Comparison of ENCODE assay signal across 12 cellular contexts in genomic region chr20:50514035-50514337, GRCh38. TPM values are rescaled to one million over a fixed set of nuclear protein-coding genes. Genes with fewer than 3 reads are reported as not detected.
DNase-seq lines count a peak whose midpoint lies in the region; ATAC-seq, FAIRE-seq and TF ChIP-seq lines count a peak whose summit lies in the region.
"Had no signal": no experiment of that assay in that cellular context is flagged by ENCODE, and none has a peak within 500 bp of the region (broad histone marks: within the 10 kb centered on the region; RNA-seq: fewer than 3 reads in every experiment).

No MANE protein-coding gene starts in this region.

- H3K9me3 ChIP-seq in heart right ventricle: no peaks in the 10 kb centered on the region
- H3K9me3 ChIP-seq in astrocyte (ENCODE audit: insufficient read depth, low read depth, low read length): no peaks in the 10 kb centered on the region
- no peaks in the 10 kb centered on the region for H3K9me3 ChIP-seq in mucosa of rectum (ENCODE audit: control insufficient read depth in 2 of 2, low read length in 2 of 2)
- no peaks in the 10 kb centered on the region for H3K9me3 ChIP-seq in upper lobe of right lung

- ATAC-seq in heart right ventricle (no peak), left cardiac atrium (no peak), upper lobe of right lung (no peak), GM19463 (IDR thresholded peaks at IDR 0.05; ENCODE audit: unreplicated experiment) (no peak)

- no peaks in the 10 kb centered on the region for H3K27me3 Mint-ChIP-seq in astrocyte (ENCODE audit: low read depth, unreplicated experiment)

- DNase-seq in heart right ventricle: no peak
- DNase-seq in left cardiac atrium: no peak
- DNase-seq in astrocyte (ENCODE audit: low read depth): no peak
- no peak for DNase-seq in upper lobe of right lung
- no peak for DNase-seq in NCI-H2227 treated with DMSO at 0.1 percent for 48 hours (lab: John Stamatoyannopoulos, UW)
- no peak for DNase-seq in activated gamma-delta T cell treated with Interleukin-2 at 50 U/mL for 16 hours
- DNase-seq: activated CD4-positive, CD25-positive, alpha-beta regulatory T cell treated with anti-CD3 and anti-CD28 coated beads, Interleukin-2, amount 50 U/mL, for 72 hours; NCI-H1105 treated with DMSO at 0.1 percent for 48 hours had no signal

- H3K27ac ChIP-seq in heart right ventricle (peak overlapping the region in 8 of 10 donors; percentile 22 to 98 (median 68)), astrocyte (ENCODE audit: low read depth, low read length) (peak overlapping the region; percentile 80), mucosa of rectum (ENCODE audit: low read depth in 2 of 2, low read length in 2 of 2) (peak overlapping the region; percentile 7 to 44), upper lobe of right lung (peak overlapping the region; percentile 55)
- H3K27ac ChIP-seq: C4-2B had no signal

- H3K9ac ChIP-seq in astrocyte (ENCODE audit: low read length) (peak overlapping the region; percentile 44), mucosa of rectum (ENCODE audit: low read depth in 1 of 2, low read length in 2 of 2) (no peak overlapping the region)

- H2AFZ ChIP-seq in astrocyte (ENCODE audit: low read depth, low read length): no peak overlapping the region

- H4K20me1 ChIP-seq in astrocyte (ENCODE audit: insufficient read depth, low read length): peaks cover 64% of the 10 kb centered on the region

- no peak for FAIRE-seq in astrocyte (lab: Jason Lieb, UNC)
- FAIRE-seq: colon had no signal

- H3K27ac Mint-ChIP-seq in astrocyte (ENCODE audit: unreplicated experiment): peak overlapping the region; percentile 87

- peaks cover 54% of the 10 kb centered on the region for H3K4me1 Mint-ChIP-seq in astrocyte (ENCODE audit: low read depth, unreplicated experiment)

- H3K9me3 Mint-ChIP-seq in astrocyte (ENCODE audit: unreplicated experiment): no peaks in the 10 kb centered on the region

- TF ChIP-seq CTCF in heart right ventricle (IDR thresholded peaks at IDR 0.05) (no peak), astrocyte (IDR thresholded peaks at IDR 0.05; ENCODE audit: insufficient read depth, low read depth, low read length) (no peak), upper lobe of right lung (IDR thresholded peaks at IDR 0.05) (no peak)

- intact Hi-C loops in heart right ventricle (cut with DNase I): loop anchor here in 5 of 10 donors (5.0 kb wide), 3 partner anchors 48 to 63 kb away; no protein-coding TSS in a partner anchor
- intact Hi-C loops in left cardiac atrium (cut with DNase I): no loop called here
- intact Hi-C loops in upper lobe of right lung (cut with DNase I): no loop called here

- WGBS in heart right ventricle, 2 donors: 89 to 96% methylated on average over 2 of the region's 2 CpGs

- no peaks in the 10 kb centered on the region for H3K27me3 ChIP-seq in heart right ventricle
- H3K27me3 ChIP-seq in astrocyte (ENCODE audit: insufficient read depth, low read length): no peaks in the 10 kb centered on the region
- no peaks in the 10 kb centered on the region for H3K27me3 ChIP-seq in mucosa of rectum (ENCODE audit: control insufficient read depth in 2 of 2, insufficient read depth in 2 of 2, low read length in 2 of 2)
- no peaks in the 10 kb centered on the region for H3K27me3 ChIP-seq in upper lobe of right lung

- no peaks in the 10 kb centered on the region for H3K36me3 Mint-ChIP-seq in astrocyte (ENCODE audit: low read depth, unreplicated experiment)

- peak overlapping the region; percentile 98 for H3K4me2 ChIP-seq in astrocyte (ENCODE audit: low read length)

- H3K4me3 ChIP-seq in heart right ventricle: peak overlapping the region in 1 of 10 donors; percentile 97
- H3K4me3 ChIP-seq in astrocyte (ENCODE audit: insufficient read depth, low read depth, low read length): peak overlapping the region; percentile 29
- H3K4me3 ChIP-seq in mucosa of rectum (ENCODE audit: low read length in 2 of 2): no peak overlapping the region
- H3K4me3 ChIP-seq in upper lobe of right lung: peak overlapping the region; percentile 75

- peak overlapping the region; percentile 100 for H3K4me3 Mint-ChIP-seq in astrocyte (ENCODE audit: unreplicated experiment)

- peaks cover 89% of the 10 kb centered on the region for H3K79me2 ChIP-seq in astrocyte (ENCODE audit: insufficient read depth, low read length)

- H3K4me1 ChIP-seq in heart right ventricle: peaks cover 0 to 91% (median 81%) of the 10 kb centered on the region in 9 donors
- H3K4me1 ChIP-seq in astrocyte (ENCODE audit: insufficient read depth, low read length): peaks cover 58% of the 10 kb centered on the region
- peaks cover 39 to 56% of the 10 kb centered on the region in 2 donors for H3K4me1 ChIP-seq in mucosa of rectum (ENCODE audit: control insufficient read depth in 2 of 2, insufficient read depth in 2 of 2, low read length in 2 of 2)
- H3K4me1 ChIP-seq in upper lobe of right lung: peaks cover 77% of the 10 kb centered on the region

- H3K36me3 ChIP-seq in heart right ventricle (no peaks in the 10 kb centered on the region), astrocyte (ENCODE audit: insufficient read depth, low read length) (no peaks in the 10 kb centered on the region), mucosa of rectum (ENCODE audit: control insufficient read depth in 2 of 2, insufficient read depth in 2 of 2, low read length in 2 of 2) (no peaks in the 10 kb centered on the region), upper lobe of right lung (no peaks in the 10 kb centered on the region)

RNA-seq across cellular contexts. Expression of gene PTPN1, which starts 3.8 kb away (rescaled TPM):
- total RNA-seq in heart right ventricle: 10 to 100 TPM; 25.2 to 40.1 (median 29.4) TPM
- polyA plus RNA-seq in heart right ventricle: 10 to 100 TPM; 15.5 to 45.3 TPM
- 10 to 100 TPM; 22.8 to 40.4 TPM for total RNA-seq in left cardiac atrium
- total RNA-seq in astrocyte: 60.6 and 64.9 TPM in 2 replicates
- total RNA-seq in upper lobe of right lung: 101 TPM

Comparison
In these comparisons a context has a peak if more than half of its experiments do, and no peak if none do; other contexts are left out.
1. H3K27ac ChIP-seq: peak in every context shown above with its lines; median percentile 80 in astrocyte; 68 in heart right ventricle; 55 in upper lobe of right lung; 26 in mucosa of rectum.
2. H3K4me3 ChIP-seq: peak in astrocyte (single experiment) and upper lobe of right lung (single experiment); none in mucosa of rectum (0 of 2).